In the genomic region with DNA sequence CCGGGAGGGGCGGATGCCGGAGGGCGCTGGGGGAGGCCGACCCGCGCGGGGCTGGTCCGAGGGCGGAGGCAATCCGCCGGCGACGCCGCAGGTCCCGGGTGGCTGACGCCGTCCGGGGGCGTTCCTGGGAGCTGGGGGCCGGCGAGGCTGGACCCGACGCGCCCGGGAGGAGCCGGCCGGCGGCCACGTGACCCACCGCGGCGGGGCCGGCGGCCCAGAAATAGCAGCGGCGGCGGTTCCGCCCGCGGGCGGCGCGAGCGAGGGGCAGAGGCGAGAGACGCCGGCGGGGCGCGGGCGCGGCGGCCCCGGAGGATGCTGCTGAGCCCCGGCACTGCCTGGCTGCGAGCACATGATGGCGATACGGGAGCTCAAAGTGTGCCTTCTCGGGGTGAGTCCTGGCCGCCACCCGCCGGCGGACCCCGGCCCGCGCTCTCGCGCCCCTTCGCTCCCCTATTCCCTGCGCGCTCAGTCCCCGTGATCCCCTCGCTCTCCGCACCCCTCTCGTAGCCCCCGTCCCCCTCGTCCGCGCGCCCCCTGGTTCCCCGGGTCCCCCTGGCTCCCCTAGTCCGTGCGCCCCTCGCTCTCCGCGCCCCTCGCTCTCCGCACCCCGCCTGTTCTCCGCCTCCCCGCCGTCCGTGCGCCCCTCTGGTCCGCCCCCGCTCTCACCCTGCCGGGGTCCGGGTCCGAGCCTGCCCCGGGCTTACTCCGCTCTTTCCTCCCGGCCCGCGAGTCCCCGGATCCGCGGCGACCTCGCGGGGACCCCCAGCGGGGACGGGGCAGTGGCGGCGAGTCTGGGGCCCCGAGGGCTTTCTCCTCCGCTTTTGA, we compare ENCODE assay signal across 1 cellular context.
TF ChIP-seq lines count a peak whose summit lies in the region.

A gene with protein sequence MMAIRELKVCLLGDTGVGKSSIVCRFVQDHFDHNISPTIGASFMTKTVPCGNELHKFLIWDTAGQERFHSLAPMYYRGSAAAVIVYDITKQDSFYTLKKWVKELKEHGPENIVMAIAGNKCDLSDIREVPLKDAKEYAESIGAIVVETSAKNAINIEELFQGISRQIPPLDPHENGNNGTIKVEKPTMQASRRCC (plus strand): TSS at position 245 of the 825 bp plus-strand sequence. CDS start 105 bp downstream, at position 350.

TF ChIP-seq in HepG2, 621 proteins besides CTCF, POLR2A, EP300 and RAD21:
- TF ChIP-seq, protein P1, sequence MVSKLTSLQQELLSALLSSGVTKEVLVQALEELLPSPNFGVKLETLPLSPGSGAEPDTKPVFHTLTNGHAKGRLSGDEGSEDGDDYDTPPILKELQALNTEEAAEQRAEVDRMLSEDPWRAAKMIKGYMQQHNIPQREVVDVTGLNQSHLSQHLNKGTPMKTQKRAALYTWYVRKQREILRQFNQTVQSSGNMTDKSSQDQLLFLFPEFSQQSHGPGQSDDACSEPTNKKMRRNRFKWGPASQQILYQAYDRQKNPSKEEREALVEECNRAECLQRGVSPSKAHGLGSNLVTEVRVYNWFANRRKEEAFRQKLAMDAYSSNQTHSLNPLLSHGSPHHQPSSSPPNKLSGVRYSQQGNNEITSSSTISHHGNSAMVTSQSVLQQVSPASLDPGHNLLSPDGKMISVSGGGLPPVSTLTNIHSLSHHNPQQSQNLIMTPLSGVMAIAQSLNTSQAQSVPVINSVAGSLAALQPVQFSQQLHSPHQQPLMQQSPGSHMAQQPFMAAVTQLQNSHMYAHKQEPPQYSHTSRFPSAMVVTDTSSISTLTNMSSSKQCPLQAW (CRISPR knock-in tag; IDR thresholded peaks at IDR 0.05) = 0 out of 2 replicates have a peak, but pooled peaks have one; percentile 27
- TF ChIP-seq HNRNPLL (IDR thresholded peaks at IDR 0.05; ENCODE audit: low read depth, low read length, poor library complexity, severe bottlenecking) (peak; percentile 11), MED1 (CRISPR knock-in tag; IDR thresholded peaks at IDR 0.05) (no peak), HDAC1 (CRISPR knock-in tag; IDR thresholded peaks at IDR 0.05) (0 out of 2 replicates have a peak, but pooled peaks have one; percentile 16), MTF2 (CRISPR knock-in tag; IDR thresholded peaks at IDR 0.05; ENCODE audit: borderline replicate concordance) (0 out of 2 replicates have a peak, but pooled peaks have one; percentile 82), SKI (IDR thresholded peaks at IDR 0.05; ENCODE audit: partially characterized antibody) (peak; percentile 9), ZSCAN22 (CRISPR knock-in tag; IDR thresholded peaks at IDR 0.05) (peak; percentile 87), ZNF777 (CRISPR knock-in tag; IDR thresholded peaks at IDR 0.05) (peak; percentile 75), ZNF768 (CRISPR knock-in tag; IDR thresholded peaks at IDR 0.05) (0 out of 2 replicates have a peak, but pooled peaks have one; percentile 5), MAZ (IDR thresholded peaks at IDR 0.05; ENCODE audit: borderline replicate concordance, low read depth, low read length) (no peak), MAZ (CRISPR knock-in tag; IDR thresholded peaks at IDR 0.05; ENCODE audit: low read depth) (0 out of 2 replicates have a peak, but pooled peaks have one; percentile 26), ZNF530 (CRISPR knock-in tag; IDR thresholded peaks at IDR 0.05; ENCODE audit: low read depth) (no peak), ZNF652 (CRISPR knock-in tag; IDR thresholded peaks at IDR 0.05; ENCODE audit: borderline replicate concordance, low read depth) (no peak), HNRNPK (IDR thresholded peaks at IDR 0.05; ENCODE audit: low read depth, low read length, poor library complexity, severe bottlenecking) (peak; percentile 64), ZNF549 (CRISPR knock-in tag; IDR thresholded peaks at IDR 0.05) (no peak)
- TF ChIP-seq, protein P2, sequence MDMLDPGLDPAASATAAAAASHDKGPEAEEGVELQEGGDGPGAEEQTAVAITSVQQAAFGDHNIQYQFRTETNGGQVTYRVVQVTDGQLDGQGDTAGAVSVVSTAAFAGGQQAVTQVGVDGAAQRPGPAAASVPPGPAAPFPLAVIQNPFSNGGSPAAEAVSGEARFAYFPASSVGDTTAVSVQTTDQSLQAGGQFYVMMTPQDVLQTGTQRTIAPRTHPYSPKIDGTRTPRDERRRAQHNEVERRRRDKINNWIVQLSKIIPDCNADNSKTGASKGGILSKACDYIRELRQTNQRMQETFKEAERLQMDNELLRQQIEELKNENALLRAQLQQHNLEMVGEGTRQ (IDR thresholded peaks at IDR 0.05; ENCODE audit: low read depth, low read length) = peak; percentile 23; the same call in 1 of the 2 replicates
- TF ChIP-seq, protein P2 (CRISPR knock-in tag; IDR thresholded peaks at IDR 0.05; ENCODE audit: borderline replicate concordance) = no peak
- TF ChIP-seq, protein P3, sequence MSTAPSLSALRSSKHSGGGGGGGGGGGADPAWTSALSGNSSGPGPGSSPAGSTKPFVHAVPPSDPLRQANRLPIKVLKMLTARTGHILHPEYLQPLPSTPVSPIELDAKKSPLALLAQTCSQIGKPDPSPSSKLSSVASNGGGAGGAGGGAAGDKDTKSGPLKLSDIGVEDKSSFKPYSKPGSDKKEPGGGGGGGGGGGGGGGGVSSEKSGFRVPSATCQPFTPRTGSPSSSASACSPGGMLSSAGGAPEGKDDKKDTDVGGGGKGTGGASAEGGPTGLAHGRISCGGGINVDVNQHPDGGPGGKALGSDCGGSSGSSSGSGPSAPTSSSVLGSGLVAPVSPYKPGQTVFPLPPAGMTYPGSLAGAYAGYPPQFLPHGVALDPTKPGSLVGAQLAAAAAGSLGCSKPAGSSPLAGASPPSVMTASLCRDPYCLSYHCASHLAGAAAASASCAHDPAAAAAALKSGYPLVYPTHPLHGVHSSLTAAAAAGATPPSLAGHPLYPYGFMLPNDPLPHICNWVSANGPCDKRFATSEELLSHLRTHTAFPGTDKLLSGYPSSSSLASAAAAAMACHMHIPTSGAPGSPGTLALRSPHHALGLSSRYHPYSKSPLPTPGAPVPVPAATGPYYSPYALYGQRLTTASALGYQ (CRISPR knock-in tag; IDR thresholded peaks at IDR 0.05) = no peak
- TF ChIP-seq, protein P4, sequence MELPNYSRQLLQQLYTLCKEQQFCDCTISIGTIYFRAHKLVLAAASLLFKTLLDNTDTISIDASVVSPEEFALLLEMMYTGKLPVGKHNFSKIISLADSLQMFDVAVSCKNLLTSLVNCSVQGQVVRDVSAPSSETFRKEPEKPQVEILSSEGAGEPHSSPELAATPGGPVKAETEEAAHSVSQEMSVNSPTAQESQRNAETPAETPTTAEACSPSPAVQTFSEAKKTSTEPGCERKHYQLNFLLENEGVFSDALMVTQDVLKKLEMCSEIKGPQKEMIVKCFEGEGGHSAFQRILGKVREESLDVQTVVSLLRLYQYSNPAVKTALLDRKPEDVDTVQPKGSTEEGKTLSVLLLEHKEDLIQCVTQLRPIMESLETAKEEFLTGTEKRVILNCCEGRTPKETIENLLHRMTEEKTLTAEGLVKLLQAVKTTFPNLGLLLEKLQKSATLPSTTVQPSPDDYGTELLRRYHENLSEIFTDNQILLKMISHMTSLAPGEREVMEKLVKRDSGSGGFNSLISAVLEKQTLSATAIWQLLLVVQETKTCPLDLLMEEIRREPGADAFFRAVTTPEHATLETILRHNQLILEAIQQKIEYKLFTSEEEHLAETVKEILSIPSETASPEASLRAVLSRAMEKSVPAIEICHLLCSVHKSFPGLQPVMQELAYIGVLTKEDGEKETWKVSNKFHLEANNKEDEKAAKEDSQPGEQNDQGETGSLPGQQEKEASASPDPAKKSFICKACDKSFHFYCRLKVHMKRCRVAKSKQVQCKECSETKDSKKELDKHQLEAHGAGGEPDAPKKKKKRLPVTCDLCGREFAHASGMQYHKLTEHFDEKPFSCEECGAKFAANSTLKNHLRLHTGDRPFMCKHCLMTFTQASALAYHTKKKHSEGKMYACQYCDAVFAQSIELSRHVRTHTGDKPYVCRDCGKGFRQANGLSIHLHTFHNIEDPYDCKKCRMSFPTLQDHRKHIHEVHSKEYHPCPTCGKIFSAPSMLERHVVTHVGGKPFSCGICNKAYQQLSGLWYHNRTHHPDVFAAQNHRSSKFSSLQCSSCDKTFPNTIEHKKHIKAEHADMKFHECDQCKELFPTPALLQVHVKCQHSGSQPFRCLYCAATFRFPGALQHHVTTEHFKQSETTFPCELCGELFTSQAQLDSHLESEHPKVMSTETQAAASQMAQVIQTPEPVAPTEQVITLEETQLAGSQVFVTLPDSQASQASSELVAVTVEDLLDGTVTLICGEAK (IDR thresholded peaks at IDR 0.05) = no peak
- TF ChIP-seq, protein P4 (CRISPR knock-in tag; IDR thresholded peaks at IDR 0.05) = no peak
- TF ChIP-seq, protein P5, sequence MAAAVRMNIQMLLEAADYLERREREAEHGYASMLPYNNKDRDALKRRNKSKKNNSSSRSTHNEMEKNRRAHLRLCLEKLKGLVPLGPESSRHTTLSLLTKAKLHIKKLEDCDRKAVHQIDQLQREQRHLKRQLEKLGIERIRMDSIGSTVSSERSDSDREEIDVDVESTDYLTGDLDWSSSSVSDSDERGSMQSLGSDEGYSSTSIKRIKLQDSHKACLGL (CRISPR knock-in tag; IDR thresholded peaks at IDR 0.05) = 0 out of 2 replicates have a peak, but pooled peaks have one; percentile 16
- TF ChIP-seq, protein P6, sequence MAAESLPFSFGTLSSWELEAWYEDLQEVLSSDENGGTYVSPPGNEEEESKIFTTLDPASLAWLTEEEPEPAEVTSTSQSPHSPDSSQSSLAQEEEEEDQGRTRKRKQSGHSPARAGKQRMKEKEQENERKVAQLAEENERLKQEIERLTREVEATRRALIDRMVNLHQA (CRISPR knock-in tag; IDR thresholded peaks at IDR 0.05) = no peak
- TF ChIP-seq, protein P7, sequence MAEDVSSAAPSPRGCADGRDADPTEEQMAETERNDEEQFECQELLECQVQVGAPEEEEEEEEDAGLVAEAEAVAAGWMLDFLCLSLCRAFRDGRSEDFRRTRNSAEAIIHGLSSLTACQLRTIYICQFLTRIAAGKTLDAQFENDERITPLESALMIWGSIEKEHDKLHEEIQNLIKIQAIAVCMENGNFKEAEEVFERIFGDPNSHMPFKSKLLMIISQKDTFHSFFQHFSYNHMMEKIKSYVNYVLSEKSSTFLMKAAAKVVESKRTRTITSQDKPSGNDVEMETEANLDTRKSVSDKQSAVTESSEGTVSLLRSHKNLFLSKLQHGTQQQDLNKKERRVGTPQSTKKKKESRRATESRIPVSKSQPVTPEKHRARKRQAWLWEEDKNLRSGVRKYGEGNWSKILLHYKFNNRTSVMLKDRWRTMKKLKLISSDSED (CRISPR knock-in tag; IDR thresholded peaks at IDR 0.05) = no peak
TF ChIP-seq in HepG2: peak in this region for 12.
